Comparison of ENCODE assay signal across 2 cellular contexts in genomic region chr1:44108241-44108640, GRCh38.
TF ChIP-seq lines count a peak whose summit lies in the region.

No MANE protein-coding gene starts in this region.

TF ChIP-seq in IMR-90, 13 proteins besides CTCF, POLR2A, EP300 and RAD21:
- TF ChIP-seq USF2 (IDR thresholded peaks at IDR 0.05; ENCODE audit: low read depth, low read length): no peak
- no peak for TF ChIP-seq BHLHE40 (IDR thresholded peaks at IDR 0.05; ENCODE audit: low read depth, low read length)
- no peak for TF ChIP-seq MAFK (IDR thresholded peaks at IDR 0.05; ENCODE audit: low read depth, low read length)

TF ChIP-seq in K562, 482 proteins besides CTCF, POLR2A, EP300 and RAD21:
- TF ChIP-seq ZNF280A (IDR thresholded peaks at IDR 0.05; ENCODE audit: low read depth, partially characterized antibody) (no peak), HMBOX1 (IDR thresholded peaks at IDR 0.05) (peak; percentile 35; the same call in 1 of the 2 replicates)
